1 cellular context compared by ENCODE assay signal in genomic region chr4:121764702-121765367, GRCh38.
TF ChIP-seq lines count a peak whose summit lies in the region.

TSS of gene SMIM43 (minus strand) at chr4:121765164. CDS start at chr4:121765105, 59 bp downstream.

TF ChIP-seq in H1, 55 proteins besides CTCF, POLR2A, EP300 and RAD21 (continued from another document):
- peak; percentile 57 for TF ChIP-seq E2F6 (IDR thresholded peaks at IDR 0.05)
- peak; percentile 47; the same call in 1 of the 2 replicates for TF ChIP-seq TAF1 (IDR thresholded peaks at IDR 0.05; ENCODE audit: low read depth, low read length)
- no peak for TF ChIP-seq BRCA1 (IDR thresholded peaks at IDR 0.05; ENCODE audit: low read depth, low read length)
- peak; percentile 90 for TF ChIP-seq SUZ12 (IDR thresholded peaks at IDR 0.05; ENCODE audit: low read length)
